1 cellular context compared by ENCODE assay signal in genomic region chr9:111627260-111627963, GRCh38.
TF ChIP-seq lines count a peak whose summit lies in the region.

No MANE protein-coding gene starts in this region.

TF ChIP-seq in HepG2, 621 proteins besides CTCF, POLR2A, EP300 and RAD21 (continued from another document):
- TF ChIP-seq ZBTB40 (IDR thresholded peaks at IDR 0.05) (no peak), ZBTB40 (CRISPR knock-in tag; IDR thresholded peaks at IDR 0.05) (no peak), PAF1 (CRISPR knock-in tag; IDR thresholded peaks at IDR 0.05) (no peak), IKZF4 (CRISPR knock-in tag; IDR thresholded peaks at IDR 0.05; ENCODE audit: borderline replicate concordance, low read depth, not compliant biosample characterization) (no peak), ZNF280B (CRISPR knock-in tag; IDR thresholded peaks at IDR 0.05; ENCODE audit: borderline replicate concordance) (no peak), RARA (CRISPR knock-in tag; IDR thresholded peaks at IDR 0.05) (no peak), MIER3 (CRISPR knock-in tag; IDR thresholded peaks at IDR 0.05; ENCODE audit: borderline replicate concordance) (no peak), DNMT1 (CRISPR knock-in tag; IDR thresholded peaks at IDR 0.05) (no peak), KDM5A (IDR thresholded peaks at IDR 0.05; ENCODE audit: borderline replicate concordance, low read length) (no peak), ZSCAN29 (CRISPR knock-in tag; conservative IDR thresholded peaks at IDR 0.05) (no peak), SNAPC4 (CRISPR knock-in tag; IDR thresholded peaks at IDR 0.05) (0 out of 2 replicates have a peak, but pooled peaks have one; percentile 64), SMAD9 (CRISPR knock-in tag; IDR thresholded peaks at IDR 0.05) (no peak), RBAK (CRISPR knock-in tag; IDR thresholded peaks at IDR 0.05) (no peak), SOX13 (IDR thresholded peaks at IDR 0.05) (no peak), SOX13 (CRISPR knock-in tag; conservative IDR thresholded peaks at IDR 0.05 in 1 of 2, IDR thresholded peaks at IDR 0.05 in 1 of 2) (no peak), ZNF607 (CRISPR knock-in tag; IDR thresholded peaks at IDR 0.05; ENCODE audit: borderline replicate concordance) (no peak), ZBTB7A (CRISPR knock-in tag; IDR thresholded peaks at IDR 0.05) (0 out of 2 replicates have a peak, but pooled peaks have one; percentile 31), RXRB (CRISPR knock-in tag; IDR thresholded peaks at IDR 0.05; ENCODE audit: borderline replicate concordance) (0 out of 2 replicates have a peak, but pooled peaks have one; percentile 10), TBX2 (CRISPR knock-in tag; IDR thresholded peaks at IDR 0.05; ENCODE audit: borderline replicate concordance) (no peak), THRA (CRISPR knock-in tag; IDR thresholded peaks at IDR 0.05; ENCODE audit: borderline replicate concordance) (no peak), ZSCAN25 (CRISPR knock-in tag; IDR thresholded peaks at IDR 0.05) (no peak), MEIS1 (CRISPR knock-in tag; IDR thresholded peaks at IDR 0.05; ENCODE audit: borderline replicate concordance) (no peak), ZNF646 (CRISPR knock-in tag; IDR thresholded peaks at IDR 0.05) (no peak), HCFC1 (IDR thresholded peaks at IDR 0.05; ENCODE audit: low read depth, low read length) (no peak), NPAS2 (CRISPR knock-in tag; IDR thresholded peaks at IDR 0.05; ENCODE audit: borderline replicate concordance) (no peak), ZBTB20 (CRISPR knock-in tag; IDR thresholded peaks at IDR 0.05; ENCODE audit: borderline replicate concordance, low read depth) (no peak), NCOR1 (IDR thresholded peaks at IDR 0.05; ENCODE audit: borderline replicate concordance, low read length) (peak; percentile 76; the same call in 1 of the 2 replicates), ZNF572 (CRISPR knock-in tag; IDR thresholded peaks at IDR 0.05) (no peak), XBP1 (CRISPR knock-in tag; IDR thresholded peaks at IDR 0.05) (no peak), MYPOP (CRISPR knock-in tag; IDR thresholded peaks at IDR 0.05) (no peak), SNAPC5 (CRISPR knock-in tag; IDR thresholded peaks at IDR 0.05; ENCODE audit: borderline replicate concordance) (no peak)
